In genomic region chr1:150168960-150169565, GRCh38 we compare ENCODE assay signal across 8 cellular contexts. TPM values are rescaled to one million over a fixed set of nuclear protein-coding genes. Genes with fewer than 3 reads are reported as not detected.
DNase-seq lines count a peak whose midpoint lies in the region; ATAC-seq and TF ChIP-seq lines count a peak whose summit lies in the region.

No MANE protein-coding gene starts in this region.

- TF ChIP-seq CTCF in thoracic aorta (IDR thresholded peaks at IDR 0.05) = peak; percentile 80

- DNase-seq in NCI-H345 (lab: John Stamatoyannopoulos, UW) = peak; percentile 20
- DNase-seq in NCI-H345 treated with DMSO at 0.1 percent for 48 hours (lab: John Stamatoyannopoulos, UW; ENCODE audit: unreplicated experiment) = no peak
- peak; percentile 15 for DNase-seq in NCI-H2227 treated with DMSO at 0.1 percent for 48 hours (lab: John Stamatoyannopoulos, UW)
- DNase-seq in activated CD4-positive, alpha-beta T cell treated with anti-CD3 and anti-CD28 coated beads, Interleukin-2, amount 50 U/mL, for 1 hour = peak; percentile 53
- DNase-seq in ecto neural progenitor cell (ENCODE audit: low spot score) = peak; percentile 79
- peak in 1 of 2 donors; percentile 49 for DNase-seq in memory B cell (ENCODE audit: low spot score in 2 of 2)
- no peak for DNase-seq in thoracic aorta (ENCODE audit: low spot score)
- no peak for DNase-seq in mesenteric fat pad (ENCODE audit: low spot score)

- H3K4me1 ChIP-seq in thoracic aorta (ENCODE audit: control insufficient read depth in 1 of 2, low read depth in 2 of 2) = peaks cover 5 to 27% of the 10 kb centered on the region in 2 donors

- ATAC-seq in memory B cell (ENCODE audit: low read depth) (peak; percentile 66), thoracic aorta (ENCODE audit: insufficient number of reproducible peaks, low FRiP score, low read depth) (no peak)

- no peaks in the 10 kb centered on the region for H3K36me3 ChIP-seq in thoracic aorta

- peaks cover 30% of the 10 kb centered on the region for H3K4me1 Mint-ChIP-seq in memory B cell

- no peaks in the 10 kb centered on the region for H3K27me3 ChIP-seq in thoracic aorta (replicated peaks; ENCODE audit: insufficient read depth)

- H3K4me3 Mint-ChIP-seq in memory B cell = no peak overlapping the region

- H3K27ac ChIP-seq in thoracic aorta = no peak overlapping the region

- no peak overlapping the region for H3K27ac Mint-ChIP-seq in memory B cell

- H3K9me3 Mint-ChIP-seq in memory B cell = no peaks in the 10 kb centered on the region

- peaks cover 11% of the 10 kb centered on the region for H3K36me3 Mint-ChIP-seq in memory B cell

- no peaks in the 10 kb centered on the region for H3K27me3 Mint-ChIP-seq in memory B cell

- no peak overlapping the region for H3K4me3 ChIP-seq in thoracic aorta

- no peaks in the 10 kb centered on the region for H3K9me3 ChIP-seq in thoracic aorta

RNA-seq across cellular contexts. Expression of gene PLEKHO1, which starts 19.3 kb away (rescaled TPM):
- total RNA-seq in thoracic aorta (100 to 1,000 TPM; 106 to 125 TPM), mesenteric fat pad (33.1 TPM)

Comparison
In these comparisons a context has a peak if more than half of its experiments do, and no peak if none do; other contexts are left out.
1. DNase-seq: peak in NCI-H345 (single experiment), NCI-H2227 treated with DMSO at 0.1 percent for 48 hours (single experiment), activated CD4-positive, alpha-beta T cell treated with anti-CD3 and anti-CD28 coated beads, Interleukin-2, amount 50 U/mL, for 1 hour (single experiment) and ecto neural progenitor cell (single experiment); none in NCI-H345 treated with DMSO at 0.1 percent for 48 hours (single experiment), thoracic aorta (single experiment) and mesenteric fat pad (single experiment).